ENCODE assay signal across 7 cellular contexts in the genomic region with DNA sequence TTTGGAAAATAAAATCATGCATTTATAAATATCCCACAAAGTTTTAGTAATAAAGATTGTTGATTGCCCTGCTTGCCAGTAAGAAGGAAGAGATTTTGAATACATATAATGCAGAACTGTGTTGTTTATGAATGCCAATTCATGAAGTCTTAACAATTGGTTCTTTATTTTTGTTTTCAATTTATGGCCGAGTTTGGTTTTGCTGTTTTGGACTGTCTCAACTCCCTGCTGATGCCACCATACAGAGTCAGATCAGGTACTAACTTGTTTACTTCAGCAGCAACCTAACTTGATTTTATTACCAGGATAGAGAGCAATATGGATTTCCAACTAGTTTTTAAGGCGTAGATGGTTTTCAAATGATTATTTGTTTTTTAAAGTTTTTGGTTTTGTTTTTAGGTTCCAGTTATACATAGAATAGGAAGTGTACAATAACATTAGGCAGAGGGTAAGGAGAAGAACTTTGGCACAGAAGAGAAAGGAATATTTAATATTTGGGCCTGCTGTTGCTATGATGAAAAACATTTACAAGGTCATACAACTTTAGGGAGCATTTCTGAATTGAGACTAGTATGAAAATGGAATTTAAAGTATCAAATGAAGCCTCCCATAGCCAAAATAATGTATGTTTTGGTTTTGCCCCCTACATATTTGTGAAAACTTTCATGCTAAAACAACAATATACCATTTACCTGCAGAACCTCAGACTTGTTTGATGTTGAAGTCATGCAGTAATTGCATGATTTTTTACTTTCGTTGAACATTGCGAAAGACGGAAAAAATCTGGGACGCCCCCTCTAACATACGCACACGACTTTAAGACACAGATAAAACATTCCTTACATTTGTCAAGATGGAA. TPM values are rescaled to one million over a fixed set of nuclear protein-coding genes. Genes with fewer than 3 reads are reported as not detected.
DNase-seq lines count a peak whose midpoint lies in the region; ATAC-seq and TF ChIP-seq lines count a peak whose summit lies in the region.

No MANE protein-coding gene starts in this region.

- no peaks in the 10 kb centered on the region for H3K79me2 ChIP-seq in H9 (ENCODE audit: insufficient read depth, low read length)
- H3K79me2 ChIP-seq in SU-DHL-6 (ENCODE audit: insufficient read depth, low read length), result no peaks in the 10 kb centered on the region; the same call in 1 of the 2 replicates

- no peak overlapping the region for H3K23ac ChIP-seq in H9 (ENCODE audit: insufficient read length, low read depth, low read length)

- H3K9me2 ChIP-seq in SU-DHL-6 (replicated peaks; ENCODE audit: insufficient read depth, low read length), result no peaks in the 10 kb centered on the region

- H2BK120ac ChIP-seq in H9 (ENCODE audit: low read depth, low read length, poor library complexity, severe bottlenecking), result no peak overlapping the region

- ATAC-seq in GM18519 (IDR thresholded peaks at IDR 0.05; ENCODE audit: low FRiP score, unreplicated experiment) (no peak), GM19351 (IDR thresholded peaks at IDR 0.05; ENCODE audit: unreplicated experiment) (no peak)

- H3F3A ChIP-seq in SU-DHL-6 (ENCODE audit: insufficient read depth), result peaks cover 26% of the 10 kb centered on the region

- no peak overlapping the region for H4K5ac ChIP-seq in H9 (ENCODE audit: insufficient read length, low read depth, low read length)

- H3K79me1 ChIP-seq in H9 (ENCODE audit: insufficient read depth, low read depth, low read length, poor library complexity, severe bottlenecking), result no peaks in the 10 kb centered on the region

- H4K20me1 ChIP-seq in H9 (ENCODE audit: control insufficient read depth, insufficient read depth, insufficient read length) (no peaks in the 10 kb centered on the region), SU-DHL-6 (ENCODE audit: low read depth, low read length) (no peaks in the 10 kb centered on the region)

- no peak overlapping the region for H2BK20ac ChIP-seq in H9 (ENCODE audit: low read depth, low read length, poor library complexity, severe bottlenecking)

- H3K4me1 ChIP-seq in H9 (ENCODE audit: insufficient read depth, low read length), result no peaks in the 10 kb centered on the region; the same call in 1 of the 2 replicates

- no peaks in the 10 kb centered on the region; the same call in 1 of the 2 replicates for H3K27me3 Mint-ChIP-seq in H9 (ENCODE audit: low read depth)

- H4K8ac ChIP-seq in H9 (replicated peaks; ENCODE audit: insufficient read length, low read depth, low read length), result no peak overlapping the region

- H3K56ac ChIP-seq in H9 (ENCODE audit: insufficient read length, low read depth, low read length), result no peak overlapping the region

- H3K9me3 Mint-ChIP-seq in H9, result no peaks in the 10 kb centered on the region

- H2BK15ac ChIP-seq in H9 (ENCODE audit: low read depth, low read length), result no peak overlapping the region

- no peak overlapping the region for H4K91ac ChIP-seq in H9 (ENCODE audit: insufficient read length, low read depth, low read length)

- peak overlapping the region; percentile 81 for H3K4me3 ChIP-seq in SU-DHL-6 (ENCODE audit: insufficient read depth, low read length, poor library complexity, severe bottlenecking)

- no peaks in the 10 kb centered on the region for H3K36me3 ChIP-seq in SU-DHL-6 (ENCODE audit: low read length)

- peak overlapping the region; percentile 19 for H3K9ac ChIP-seq in H9 (ENCODE audit: extremely low read depth, insufficient read length, low read length)
- H3K9ac ChIP-seq in SU-DHL-6 (ENCODE audit: low read length), result peak overlapping the region; percentile 70

- H3K27me3 ChIP-seq in H9 (ENCODE audit: insufficient read depth, low read length), result no peaks in the 10 kb centered on the region
- H3K27me3 ChIP-seq in SU-DHL-6 (ENCODE audit: low read length), result no peaks in the 10 kb centered on the region

- H2AK5ac ChIP-seq in H9 (ENCODE audit: insufficient read length, low read length), result no peak overlapping the region

- peak overlapping the region; percentile 96 for H3K4me2 ChIP-seq in H9 (ENCODE audit: insufficient read depth, insufficient read length, low read length)
- peak overlapping the region; percentile 93 for H3K4me2 ChIP-seq in SU-DHL-6 (ENCODE audit: low read depth, low read length, poor library complexity, severe bottlenecking)

- H3K27ac ChIP-seq in H9 (ENCODE audit: insufficient read length, low read depth, low read length), result no peak overlapping the region
- peak overlapping the region; percentile 82 for H3K27ac ChIP-seq in SU-DHL-6 (ENCODE audit: low read depth, low read length)

- H3T11ph ChIP-seq in H9 (ENCODE audit: low read length), result no peak overlapping the region

- peaks cover 14 to 17% of the 10 kb centered on the region in 2 experiments for H3K4me1 Mint-ChIP-seq in H9

- 100% methylated on average over 1 of the region's 8 CpGs for WGBS in H9 (ENCODE audit: extremely low coverage, insufficient read length, low lambda C conversion rate)

- H2BK12ac ChIP-seq in H9 (ENCODE audit: insufficient read length, low read depth, low read length), result no peak overlapping the region

- H3K4me3 Mint-ChIP-seq in H9, result peak overlapping the region; percentile 92 to 95

- H3K14ac ChIP-seq in H9 (ENCODE audit: insufficient read depth, low read length), result no peak overlapping the region

- H3K23me2 ChIP-seq in H9 (ENCODE audit: insufficient read length, low read depth, low read length, poor library complexity, severe bottlenecking), result peaks cover 4% of the 10 kb centered on the region

- no peak for DNase-seq in H9
- DNase-seq in fibroblast of peridontal ligament (ENCODE audit: extremely low read depth), result peak; percentile 72
- peak; percentile 80 for DNase-seq in pons (ENCODE audit: low spot score)
- DNase-seq in SKM-1 (lab: John Stamatoyannopoulos, UW; ENCODE audit: unreplicated experiment), result no peak

- no peak overlapping the region for H3K18ac ChIP-seq in H9 (ENCODE audit: insufficient read length, low read depth, low read length)

- no peak for TF ChIP-seq CTCF in H9 (conservative IDR thresholded peaks at IDR 0.05)
- TF ChIP-seq CTCF in SU-DHL-6 (IDR thresholded peaks at IDR 0.05; ENCODE audit: insufficient read depth, low read length, poor library complexity, severe bottlenecking), result no peak

- no peaks in the 10 kb centered on the region for H3K9me3 ChIP-seq in H9 (ENCODE audit: control insufficient read depth, low read depth, low read length)
- H3K9me3 ChIP-seq in SU-DHL-6 (ENCODE audit: insufficient read depth, low read length), result no peaks in the 10 kb centered on the region

- no peak overlapping the region for H3K4ac ChIP-seq in H9 (ENCODE audit: low read depth, low read length)

- H3K27ac Mint-ChIP-seq in H9, result peak overlapping the region; percentile 82 to 98 (median 94); a peak in 4 of 7 replicates

- H2BK5ac ChIP-seq in H9 (ENCODE audit: insufficient read length, low read length), result no peak overlapping the region

- peak overlapping the region; percentile 96 for H2AFZ ChIP-seq in H9 (ENCODE audit: low read length)
- peak overlapping the region; percentile 96 for H2AFZ ChIP-seq in SU-DHL-6 (ENCODE audit: low read depth, low read length, severe bottlenecking)

- peaks cover 2 to 9% (median 7%) of the 10 kb centered on the region in 3 experiments; a peak in 6 of 7 replicates for H3K36me3 Mint-ChIP-seq in H9 (ENCODE audit: insufficient read depth in 1 of 3, low read depth in 3 of 3)

RNA-seq across cellular contexts. Expression of gene FAM177A1, which starts 0.9 kb away (rescaled TPM):
- 40.5 and 43.1 TPM in 2 replicates for total RNA-seq in H9 (2021)

Comparison
In these comparisons a context has a peak if more than half of its experiments do, and no peak if none do; other contexts are left out.
1. DNase-seq: peak in fibroblast of peridontal ligament (single experiment) and pons (single experiment); none in H9 (single experiment) and SKM-1 (single experiment).